7 cellular contexts compared by ENCODE assay signal in the genomic region with DNA sequence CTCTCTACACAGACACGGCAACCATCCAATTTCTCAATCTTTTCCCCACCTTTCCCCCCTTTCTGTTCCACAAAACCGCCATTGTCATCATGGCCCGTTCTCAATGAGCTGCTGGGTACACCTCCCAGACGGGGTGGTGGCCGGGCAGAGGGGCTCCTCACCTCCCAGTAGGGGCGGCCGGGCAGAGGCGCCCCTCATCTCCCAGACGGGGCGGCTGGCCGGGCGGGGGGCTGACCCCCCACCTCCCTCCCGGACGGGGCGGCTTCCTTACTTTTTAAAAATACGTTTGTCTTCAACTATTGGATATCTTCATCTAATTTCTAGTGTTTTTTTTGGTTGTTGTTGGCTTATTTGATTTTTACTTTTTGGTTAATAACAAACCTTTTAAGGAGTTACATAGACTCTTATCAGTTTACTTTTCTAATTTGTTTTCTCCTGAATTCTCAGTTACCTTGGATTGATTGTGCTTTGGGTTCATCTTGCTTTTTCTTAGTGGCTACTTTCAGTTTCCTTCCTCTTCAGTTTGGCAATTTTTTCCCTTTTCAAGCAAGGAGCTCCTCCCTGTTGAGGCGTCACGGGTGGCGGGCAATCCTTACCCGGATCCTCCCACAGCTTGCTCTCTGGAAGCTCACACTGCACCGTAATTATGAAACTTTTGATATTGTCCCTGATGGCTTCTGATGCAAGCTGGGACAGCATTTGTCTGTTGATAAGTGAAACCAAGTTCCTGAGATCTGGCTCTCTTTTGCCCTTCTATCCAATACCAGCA. TPM values are rescaled to one million over a fixed set of nuclear protein-coding genes. Genes with fewer than 3 reads are reported as not detected.
DNase-seq lines count a peak whose midpoint lies in the region; ATAC-seq and TF ChIP-seq lines count a peak whose summit lies in the region.
"Not testable (repeated sequence)": the region's sequence is repeated elsewhere in the genome, so short reads cannot be mapped to it uniquely, and the experiment has no call there.

No MANE protein-coding gene starts in this region.

- peaks cover 18% of the 10 kb centered on the region for H3K9me3 Mint-ChIP-seq in T-helper 1 cell treated with Interleukin-12 subunit alpha and Interleukin-12 subunit beta and Interleukin-4 antibody, amounts not matched to agents 30 μg/mL and 1 μg/mL, for 36 hours
- not testable (repeated sequence) for H3K9me3 Mint-ChIP-seq in activated T-helper 17 cell treated with anti-CD3 and anti-CD28 coated beads, Interleukin-2, amount 50 U/mL, for 72 hours; natural killer cell treated with Interleukin-12 subunit alpha and Interleukin-12 subunit beta and Interleukin-15 and Interleukin-18, amount 100 ng/mL, for 72 hours

- DNase-seq in HCEC 1CT (peak; percentile 50), esophagus muscularis mucosa (ENCODE audit: extremely low spot score) (peak; percentile 93), hepatic stellate cell (ENCODE audit: low spot score) (peak; percentile 23)
- DNase-seq in natural killer cell treated with Interleukin-12 subunit alpha and Interleukin-12 subunit beta and Interleukin-15 and Interleukin-18, amount 100 ng/mL, for 72 hours (ENCODE audit: low spot score) = not testable (repeated sequence)
- DNase-seq in stimulated activated naive CD4-positive, alpha-beta T cell treated with Interleukin-2 at 50 U/mL for 16 hours (lab: John Stamatoyannopoulos, UW) = peak; percentile 15

- not testable (repeated sequence) for H3K27me3 Mint-ChIP-seq in T-helper 1 cell treated with Interleukin-12 subunit alpha and Interleukin-12 subunit beta and Interleukin-4 antibody, amounts not matched to agents 30 μg/mL and 1 μg/mL, for 36 hours (ENCODE audit: low read depth); activated T-helper 17 cell treated with anti-CD3 and anti-CD28 coated beads, Interleukin-2, amount 50 U/mL, for 72 hours; natural killer cell treated with Interleukin-12 subunit alpha and Interleukin-12 subunit beta and Interleukin-15 and Interleukin-18, amount 100 ng/mL, for 72 hours

- not testable (repeated sequence) for H3K36me3 ChIP-seq in esophagus muscularis mucosa

- peak; percentile 60 for ATAC-seq in activated T-helper 17 cell treated with anti-CD3 and anti-CD28 coated beads, Interleukin-2, amount 50 U/mL, for 72 hours (replicated peaks)
- ATAC-seq in natural killer cell treated with Interleukin-12 subunit alpha and Interleukin-12 subunit beta and Interleukin-15 and Interleukin-18, amount 100 ng/mL, for 72 hours = peak; percentile 29 to 80

- H3K27ac Mint-ChIP-seq in T-helper 1 cell treated with Interleukin-12 subunit alpha and Interleukin-12 subunit beta and Interleukin-4 antibody, amounts not matched to agents 30 μg/mL and 1 μg/mL, for 36 hours = peak overlapping the region; percentile 85
- peak overlapping the region; percentile 58 for H3K27ac Mint-ChIP-seq in activated T-helper 17 cell treated with anti-CD3 and anti-CD28 coated beads, Interleukin-2, amount 50 U/mL, for 72 hours
- H3K27ac Mint-ChIP-seq in natural killer cell treated with Interleukin-12 subunit alpha and Interleukin-12 subunit beta and Interleukin-15 and Interleukin-18, amount 100 ng/mL, for 72 hours = peak overlapping the region; percentile 62 to 94

- WGBS in esophagus muscularis mucosa = 85% methylated on average over 21 of the region's 21 CpGs

- not testable (repeated sequence) for H3K9me3 ChIP-seq in esophagus muscularis mucosa

- not testable (repeated sequence) for TF ChIP-seq CTCF in esophagus muscularis mucosa (IDR thresholded peaks at IDR 0.05)

- peaks cover 40% of the 10 kb centered on the region for H3K4me1 Mint-ChIP-seq in T-helper 1 cell treated with Interleukin-12 subunit alpha and Interleukin-12 subunit beta and Interleukin-4 antibody, amounts not matched to agents 30 μg/mL and 1 μg/mL, for 36 hours (ENCODE audit: low read depth)
- peaks cover 35% of the 10 kb centered on the region for H3K4me1 Mint-ChIP-seq in activated T-helper 17 cell treated with anti-CD3 and anti-CD28 coated beads, Interleukin-2, amount 50 U/mL, for 72 hours
- H3K4me1 Mint-ChIP-seq in natural killer cell treated with Interleukin-12 subunit alpha and Interleukin-12 subunit beta and Interleukin-15 and Interleukin-18, amount 100 ng/mL, for 72 hours (ENCODE audit: low read depth in 2 of 2) = peaks cover 32 to 45% of the 10 kb centered on the region in 2 donors

- not testable (repeated sequence) for H3K27me3 ChIP-seq in esophagus muscularis mucosa

- not testable (repeated sequence) for TF ChIP-seq EP300 in esophagus muscularis mucosa (IDR thresholded peaks at IDR 0.05)

- peak overlapping the region; percentile 65 for H3K4me3 Mint-ChIP-seq in T-helper 1 cell treated with Interleukin-12 subunit alpha and Interleukin-12 subunit beta and Interleukin-4 antibody, amounts not matched to agents 30 μg/mL and 1 μg/mL, for 36 hours
- H3K4me3 Mint-ChIP-seq in activated T-helper 17 cell treated with anti-CD3 and anti-CD28 coated beads, Interleukin-2, amount 50 U/mL, for 72 hours = peak overlapping the region; percentile 53
- H3K4me3 Mint-ChIP-seq in natural killer cell treated with Interleukin-12 subunit alpha and Interleukin-12 subunit beta and Interleukin-15 and Interleukin-18, amount 100 ng/mL, for 72 hours = peak overlapping the region; percentile 55

- intact Hi-C loops in esophagus muscularis mucosa (cut with DNase I) = loop anchor here (5.0 kb wide), 1 partner anchor 123 kb away; no protein-coding TSS in a partner anchor

- H3K4me3 ChIP-seq in esophagus muscularis mucosa = not testable (repeated sequence)

- not testable (repeated sequence) for TF ChIP-seq POLR2A in esophagus muscularis mucosa (IDR thresholded peaks at IDR 0.05; ENCODE audit: low read depth)

- peak overlapping the region in 3 of 4 donors; percentile 46 to 65 (median 52) for H3K27ac ChIP-seq in esophagus muscularis mucosa (replicated peaks in 1 of 4)

- peaks cover 0 to 16% (median 13%) of the 10 kb centered on the region in 4 donors for H3K4me1 ChIP-seq in esophagus muscularis mucosa

- peaks cover 57% of the 10 kb centered on the region for H3K36me3 Mint-ChIP-seq in T-helper 1 cell treated with Interleukin-12 subunit alpha and Interleukin-12 subunit beta and Interleukin-4 antibody, amounts not matched to agents 30 μg/mL and 1 μg/mL, for 36 hours (ENCODE audit: low read depth)
- peaks cover 75% of the 10 kb centered on the region for H3K36me3 Mint-ChIP-seq in activated T-helper 17 cell treated with anti-CD3 and anti-CD28 coated beads, Interleukin-2, amount 50 U/mL, for 72 hours (ENCODE audit: low read depth)
- H3K36me3 Mint-ChIP-seq in natural killer cell treated with Interleukin-12 subunit alpha and Interleukin-12 subunit beta and Interleukin-15 and Interleukin-18, amount 100 ng/mL, for 72 hours = peaks cover 34% of the 10 kb centered on the region

RNA-seq across cellular contexts. Expression of a gene that starts 21.0 kb away (rescaled TPM):
- total RNA-seq in activated T-helper 17 cell treated with anti-CD3 and anti-CD28 coated beads, Interleukin-2, amount 50 U/mL, for 72 hours = 100 to 1,000 TPM; 119 to 128 TPM
- total RNA-seq in esophagus muscularis mucosa = 10 to 100 TPM in 1 of 4 donors, 1 to 10 TPM in 3; 4.9 to 17.9 (median 5.3) TPM
- 10 to 100 TPM; 76.8 to 83.7 TPM for total RNA-seq in natural killer cell treated with Interleukin-12 subunit alpha and Interleukin-12 subunit beta and Interleukin-15 and Interleukin-18, amount 100 ng/mL, for 72 hours

RNA-seq across cellular contexts. Expression of a gene that starts 56.4 kb away (rescaled TPM):
- 10 to 100 TPM; 10.8 to 22.7 TPM for total RNA-seq in activated T-helper 17 cell treated with anti-CD3 and anti-CD28 coated beads, Interleukin-2, amount 50 U/mL, for 72 hours
- 1 to 10 TPM; 2.2 to 7.3 (median 4.3) TPM for total RNA-seq in esophagus muscularis mucosa
- 10 to 100 TPM; 17.5 to 23.0 TPM for total RNA-seq in natural killer cell treated with Interleukin-12 subunit alpha and Interleukin-12 subunit beta and Interleukin-15 and Interleukin-18, amount 100 ng/mL, for 72 hours

Comparison
In these comparisons a context has a peak if more than half of its experiments do, and no peak if none do; other contexts are left out.
1. RNA of a gene that starts 21.0 kb away (total RNA-seq): 119 to 128 TPM in activated T-helper 17 cell treated with anti-CD3 and anti-CD28 coated beads, Interleukin-2, amount 50 U/mL, for 72 hours and 76.8 to 83.7 TPM in natural killer cell treated with Interleukin-12 subunit alpha and Interleukin-12 subunit beta and Interleukin-15 and Interleukin-18, amount 100 ng/mL, for 72 hours; 4.9 to 17.9 TPM in esophagus muscularis mucosa; every median in the first group is over 4 times any median in the second.
2. Peak in every context shown above with its lines, with median percentiles within 50 percentile points of each other: H3K27ac Mint-ChIP-seq and H3K4me3 Mint-ChIP-seq.